In the genomic region with DNA sequence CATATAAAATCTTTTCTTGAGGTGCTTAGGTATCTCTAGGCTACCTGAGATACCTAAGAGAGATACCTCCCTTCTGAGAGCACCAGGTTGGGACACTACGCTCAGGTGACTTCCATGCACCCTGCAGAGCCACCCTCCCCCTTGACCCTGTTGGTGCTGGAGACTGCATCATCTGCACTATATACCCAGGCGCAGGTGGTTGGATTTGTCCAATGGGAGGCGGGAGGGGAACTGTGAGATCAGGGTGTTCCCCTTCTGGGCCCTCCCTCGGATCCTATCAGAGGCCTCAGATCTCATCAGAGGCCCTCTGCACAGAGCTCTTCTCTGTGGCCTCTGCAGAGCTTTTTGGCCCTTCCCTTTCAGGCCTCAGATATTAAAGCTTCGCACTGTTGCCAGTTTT, we compare ENCODE assay signal across 29 cellular contexts.
"Had no signal": no experiment of that assay in that cellular context is flagged by ENCODE, and none has a peak within 500 bp of the region (broad histone marks: within the 10 kb centered on the region; RNA-seq: fewer than 3 reads in every experiment).

No MANE protein-coding gene starts in this region.

- DNase-seq: activated B cell treated with CpG ODN at 0.5 μM for 24 hours; activated CD4-positive, alpha-beta memory T cell treated with anti-CD3 and anti-CD28 coated beads, Interleukin-2, amount 10 ng/mL, durations not matched to agents 7 days and 5 days; activated CD4-positive, alpha-beta T cell treated with anti-CD3 and anti-CD28 coated beads for 4 hours; activated CD4-positive, alpha-beta T cell treated with anti-CD3 and anti-CD28 coated beads, Interleukin-2, amount 10 ng/mL, durations not matched to agents 24 days and 14 days; activated CD4-positive, alpha-beta T cell treated with anti-CD3 and anti-CD28 coated beads, Interleukin-2, amount 50 U/mL, for 1 hour; activated CD4-positive, alpha-beta T cell treated with anti-CD3 and anti-CD28 coated beads, Interleukin-2, amount 50 U/mL, for 4 hours; activated CD4-positive, CD25-positive, alpha-beta regulatory T cell treated with anti-CD3 and anti-CD28 coated beads, Interleukin-2, amount 50 U/mL, for 72 hours; activated CD8-positive, alpha-beta memory T cell treated with anti-CD3 and anti-CD28 coated beads for 24 hours; activated CD8-positive, alpha-beta memory T cell treated with anti-CD3 and anti-CD28 coated beads, Interleukin-2, amount 10 ng/mL, durations not matched to agents 7 days and 5 days; activated CD8-positive, alpha-beta memory T cell treated with anti-CD3 and anti-CD28 coated beads, Interleukin-2, amount 50 U/mL, for 48 hours; activated CD8-positive, alpha-beta T cell treated with anti-CD3 and anti-CD28 coated beads, Interleukin-2, amount 10 ng/mL, durations not matched to agents 7 days and 5 days; activated effector memory CD4-positive, alpha-beta T cell treated with Interleukin-2 at 50 U/mL for 16 hours; activated gamma-delta T cell; activated naive CD4-positive, alpha-beta T cell treated with anti-CD3 and anti-CD28 coated beads, Interleukin-2, amount 10 ng/mL, durations not matched to agents 7 days and 5 days; activated naive CD4-positive, alpha-beta T cell treated with Interleukin-2 at 50 U/mL for 16 hours; activated naive CD8-positive, alpha-beta T cell treated with anti-CD3 and anti-CD28 coated beads, Interleukin-2, amount 10 ng/mL, durations not matched to agents 7 days and 5 days; activated naive CD8-positive, alpha-beta T cell treated with anti-CD3 and anti-CD28 coated beads, Interleukin-2, amount 50 U/mL, for 24 hours; activated T-cell treated with anti-CD3 and anti-CD28 coated beads, Interleukin-2, amount 50 U/mL, for 24 hours; activated T-cell treated with anti-CD3 and anti-CD28 coated beads, Interleukin-2, amount 50 U/mL, for 48 hours; amniotic stem cell; body of pancreas; caudate nucleus; cerebellar nuclear complex; T-helper 2 cell; T-helper 9 cell had no signal

- ATAC-seq: activated CD8-positive, alpha-beta memory T cell treated with anti-CD3 and anti-CD28 coated beads, Interleukin-2, amount 10 ng/mL, durations not matched to agents 7 days and 5 days; activated CD8-positive, alpha-beta T cell treated with anti-CD3 and anti-CD28 coated beads, Interleukin-2, amount 10 ng/mL, durations not matched to agents 7 days and 5 days; activated naive CD8-positive, alpha-beta T cell treated with anti-CD3 and anti-CD28 coated beads, Interleukin-2, amount 50 U/mL, for 24 hours; body of pancreas had no signal

- H3K27ac ChIP-seq: cardiac muscle cell, VCaP had no signal

- H3K27me3 ChIP-seq: body of pancreas had no signal

- FAIRE-seq: astrocyte, TTC549 had no signal

- H3K9me3 ChIP-seq: body of pancreas had no signal

- H3K36me3 ChIP-seq: cardiac muscle cell had no signal

- H3K4me3 ChIP-seq: body of pancreas, cardiac muscle cell had no signal
